ENCODE assay signal across 8 cellular contexts in the genomic region with DNA sequence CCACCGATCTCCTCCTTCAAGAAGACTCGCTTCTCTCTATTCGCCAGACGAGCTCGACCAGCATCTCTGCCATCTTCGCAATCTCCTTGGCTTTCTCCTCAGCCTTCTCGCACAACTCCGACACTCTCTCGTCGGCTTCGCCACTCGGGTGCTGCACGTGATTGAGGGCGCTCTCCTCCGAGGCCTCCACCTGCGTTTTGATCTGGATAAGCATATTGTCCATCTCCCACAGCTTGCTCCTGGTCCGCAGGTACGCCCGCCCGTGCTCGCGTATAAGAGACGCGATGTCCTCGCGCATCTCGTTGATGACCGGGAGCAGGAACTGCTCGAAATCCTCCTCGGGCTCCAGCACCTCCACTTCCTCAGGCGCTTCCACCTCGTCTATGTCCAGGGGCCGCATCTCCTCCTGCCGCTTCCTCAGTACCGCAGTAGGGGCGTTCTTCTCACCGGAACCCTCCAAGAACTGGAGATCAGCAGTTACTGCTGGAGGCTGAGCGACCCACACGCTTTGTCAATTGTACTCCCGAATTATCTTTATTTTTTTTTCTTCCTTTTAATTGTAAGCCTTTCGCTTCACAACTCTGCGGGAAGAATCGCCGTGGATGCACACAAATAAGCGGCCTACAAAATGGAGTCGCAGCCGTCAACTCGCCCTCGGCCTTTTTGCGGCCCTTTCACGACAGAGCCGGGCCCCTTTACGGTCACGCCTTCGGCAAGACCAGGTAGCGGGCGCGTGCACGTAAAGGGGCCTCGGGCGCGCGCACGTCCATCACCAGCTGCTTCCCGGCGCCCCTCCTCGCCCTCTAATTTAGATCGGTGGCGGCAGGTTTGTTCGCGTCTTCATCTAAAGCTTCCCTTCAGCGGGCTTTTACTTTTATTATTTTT. TPM values are rescaled to one million over a fixed set of nuclear protein-coding genes. Genes with fewer than 3 reads are reported as not detected.
DNase-seq lines count a peak whose midpoint lies in the region; ATAC-seq, FAIRE-seq and TF ChIP-seq lines count a peak whose summit lies in the region.

A gene (minus strand): TSS at position 636 of the 885 bp plus-strand sequence. CDS start 236 bp downstream, at position 400.

- peak; percentile 74 for ATAC-seq in HG02885 (IDR thresholded peaks at IDR 0.05; ENCODE audit: poor library complexity, unreplicated experiment)
- ATAC-seq in psoas muscle: peak; percentile 92 to 95 (median 94)

- H3K4me1 ChIP-seq in right atrium auricular region (peaks cover 0 to 47% of the 10 kb centered on the region in 2 donors), psoas muscle (peaks cover 47% of the 10 kb centered on the region), urinary bladder (ENCODE audit: insufficient read depth) (peaks cover 2% of the 10 kb centered on the region)

- H3K27ac ChIP-seq in right atrium auricular region (peak within 1 kb of the TSS; percentile 84 to 90), psoas muscle (peak within 1 kb of the TSS; percentile 85), urinary bladder (ENCODE audit: low read depth) (peak within 1 kb of the TSS; percentile 88)

- FAIRE-seq in GM12892 (lab: Jason Lieb, UNC): peak; percentile 97

- TF ChIP-seq CTCF in right atrium auricular region (IDR thresholded peaks at IDR 0.05): no peak
- TF ChIP-seq CTCF in psoas muscle (IDR thresholded peaks at IDR 0.05): peak; percentile 12

- H3K9me3 ChIP-seq in right atrium auricular region: no peaks in the 10 kb centered on the region
- no peaks in the 10 kb centered on the region for H3K9me3 ChIP-seq in psoas muscle

- DNase-seq in GM12892 (ENCODE audit: insufficient read length) (peak; percentile 79), NCI-H187 treated with DMSO at 0.1 percent for 48 hours (lab: John Stamatoyannopoulos, UW) (peak; percentile 95), anterior cingulate cortex (lab: John Stamatoyannopoulos, UW) (peak; percentile 48 to 96 (median 90)), right atrium auricular region (ENCODE audit: low spot score) (peak; percentile 95), psoas muscle (peak; percentile 98)

- H3K27me3 ChIP-seq in right atrium auricular region (no peaks in the 10 kb centered on the region), psoas muscle (ENCODE audit: insufficient read depth in 3 of 3, low read length in 2 of 3) (no peaks in the 10 kb centered on the region)

- TF ChIP-seq POLR2A in GM12892 (IDR thresholded peaks at IDR 0.05; ENCODE audit: low read depth, low read length): peak; percentile 66; the same call in 1 of the 2 replicates

- intact Hi-C loops in T-helper 2 cell treated with Interferon-gamma antibody and Interleukin-4, amounts not matched to agents 100 ng/mL and 5 ng/mL, for 36 hours (cut with micrococcal nuclease): loop anchor here (1.0 to 10.0 kb wide), 7 partner anchors 13 to 395 kb away; a partner anchor contains a TSS
- intact Hi-C loops in psoas muscle (cut with DNase I): loop anchor here (2.0 to 10.0 kb wide), 2 partner anchors 69 to 275 kb away; a partner anchor contains a TSS

- 0 to 1% (median 1%) methylated on average over 72 of the region's 72 CpGs for WGBS in psoas muscle, 3 donors
- WGBS in urinary bladder: under 1% methylated on average over 72 of the region's 72 CpGs

- peak within 1 kb of the TSS; percentile 83 for H3K4me3 ChIP-seq in right atrium auricular region
- H3K4me3 ChIP-seq in psoas muscle: peak within 1 kb of the TSS; percentile 97
- H3K4me3 ChIP-seq in urinary bladder (ENCODE audit: low read depth, low read length): peak within 1 kb of the TSS; percentile 69

- peaks cover 3% of the 10 kb centered on the region for H3K36me3 ChIP-seq in right atrium auricular region
- H3K36me3 ChIP-seq in psoas muscle (ENCODE audit: insufficient read depth in 1 of 2, low read depth in 1 of 2): peaks cover 0 to 13% of the 10 kb centered on the region in 2 donors
- no peaks in the 10 kb centered on the region for H3K36me3 ChIP-seq in urinary bladder (ENCODE audit: insufficient read depth)

RNA-seq across cellular contexts. Expression of the gene that starts here (rescaled TPM):
- polyA plus RNA-seq in GM12892 (2012; ENCODE audit: missing spikeins): 46.8 TPM
- 70.2 TPM in 2 replicates for total RNA-seq in T-helper 2 cell treated with Interferon-gamma antibody and Interleukin-4, amounts not matched to agents 100 ng/mL and 5 ng/mL, for 36 hours
- total RNA-seq in right atrium auricular region: 10 to 100 TPM; 58.2 to 65.3 TPM
- total RNA-seq in psoas muscle: 10 to 100 TPM; 30.0 to 39.1 (median 32.4) TPM
- 10 to 100 TPM; 40.5 to 79.0 (median 48.5) TPM for polyA plus RNA-seq in psoas muscle
- total RNA-seq in urinary bladder: 56.0 TPM
- 73.1 TPM for polyA plus RNA-seq in urinary bladder

Comparison
In these comparisons a context has a peak if more than half of its experiments do, and no peak if none do; other contexts are left out.
1. Peak in every context shown above with its lines: DNase-seq, ATAC-seq, H3K4me3 ChIP-seq and H3K27ac ChIP-seq.